ENCODE assay signal across 8 cellular contexts in genomic region chr2:65944213-65944612, GRCh38.
"Had no signal": no experiment of that assay in that cellular context is flagged by ENCODE, and none has a peak within 500 bp of the region (broad histone marks: within the 10 kb centered on the region; RNA-seq: fewer than 3 reads in every experiment).

No MANE protein-coding gene starts in this region.

- DNase-seq: GDM1, GF-D8 had no signal

- H3K4me3 ChIP-seq: GM12878 had no signal

- ATAC-seq: GM12878 had no signal

- FAIRE-seq: G401.6, GM12878, GM12891, GM12892, GM18507, GM19239 had no signal
